Comparison of ENCODE assay signal across 2 cellular contexts in genomic region chr13:48775285-48775684, GRCh38.
TF ChIP-seq lines count a peak whose summit lies in the region.

No MANE protein-coding gene starts in this region.

TF ChIP-seq in IMR-90, 13 proteins besides CTCF, POLR2A, EP300 and RAD21:
- TF ChIP-seq CEBPB (IDR thresholded peaks at IDR 0.05; ENCODE audit: low read depth, low read length) (no peak), MXI1 (IDR thresholded peaks at IDR 0.05; ENCODE audit: borderline replicate concordance, low read depth, low read length) (no peak), ELK1 (IDR thresholded peaks at IDR 0.05; ENCODE audit: borderline replicate concordance, low read depth, low read length) (no peak), CHD1 (IDR thresholded peaks at IDR 0.05; ENCODE audit: low read depth, low read length) (no peak), MAZ (IDR thresholded peaks at IDR 0.05; ENCODE audit: borderline replicate concordance, low read depth, low read length) (no peak), NFE2L2 (IDR thresholded peaks at IDR 0.05; ENCODE audit: low read depth, low read length) (no peak), BHLHE40 (IDR thresholded peaks at IDR 0.05; ENCODE audit: low read depth, low read length) (no peak), RFX5 (IDR thresholded peaks at IDR 0.05; ENCODE audit: low read depth, low read length) (no peak), USF2 (IDR thresholded peaks at IDR 0.05; ENCODE audit: low read depth, low read length) (no peak), SMC3 (IDR thresholded peaks at IDR 0.05; ENCODE audit: low read depth, low read length) (no peak), RCOR1 (IDR thresholded peaks at IDR 0.05; ENCODE audit: insufficient replicate concordance, low read length) (no peak), MAFK (IDR thresholded peaks at IDR 0.05; ENCODE audit: low read depth, low read length) (no peak), FOS (IDR thresholded peaks at IDR 0.05; ENCODE audit: low read depth, low read length) (no peak)

TF ChIP-seq in GM23338, 12 proteins besides CTCF, POLR2A, EP300 and RAD21:
- TF ChIP-seq STAT1 (IDR thresholded peaks at IDR 0.05; ENCODE audit: unreplicated experiment) (no peak), ZNF114 (CRISPR knock-in tag; IDR thresholded peaks at IDR 0.05) (no peak), ZNF331 (CRISPR knock-in tag; IDR thresholded peaks at IDR 0.05; ENCODE audit: low read depth) (no peak), ZNF462 (CRISPR knock-in tag; IDR thresholded peaks at IDR 0.05) (no peak), EZH2 (IDR thresholded peaks at IDR 0.05; ENCODE audit: low read depth, unreplicated experiment) (no peak), EZH2phosphoT487 (IDR thresholded peaks at IDR 0.05; ENCODE audit: unreplicated experiment) (no peak), ETS1 (IDR thresholded peaks at IDR 0.05) (no peak), CREB1 (CRISPR knock-in tag; IDR thresholded peaks at IDR 0.05; ENCODE audit: low read depth) (no peak), JUNB (IDR thresholded peaks at IDR 0.05; ENCODE audit: unreplicated experiment) (no peak), POLR2AphosphoS5 (IDR thresholded peaks at IDR 0.05; ENCODE audit: low read depth) (no peak), NANOG (IDR thresholded peaks at IDR 0.05; ENCODE audit: borderline replicate concordance) (no peak), REST (IDR thresholded peaks at IDR 0.05; ENCODE audit: unreplicated experiment) (no peak)
